ENCODE assay signal across 8 cellular contexts in genomic region chr3:42600958-42601675, GRCh38. TPM values are rescaled to one million over a fixed set of nuclear protein-coding genes. Genes with fewer than 3 reads are reported as not detected.
DNase-seq lines count a peak whose midpoint lies in the region; ATAC-seq and TF ChIP-seq lines count a peak whose summit lies in the region.

No MANE protein-coding gene starts in this region.

- H3K27ac ChIP-seq in 22Rv1 (peak overlapping the region; percentile 98), thoracic aorta (peak overlapping the region; percentile 89 to 92)

- H3K27me3 Mint-ChIP-seq in naive thymus-derived CD8-positive, alpha-beta T cell: no peaks in the 10 kb centered on the region

- peak overlapping the region; percentile 86 to 96 (median 93) for H3K4me3 Mint-ChIP-seq in naive thymus-derived CD8-positive, alpha-beta T cell

- no peaks in the 10 kb centered on the region for H3K9me3 ChIP-seq in thoracic aorta

- peaks cover 6 to 26% (median 10%) of the 10 kb centered on the region in 3 donors for H3K36me3 Mint-ChIP-seq in naive thymus-derived CD8-positive, alpha-beta T cell

- ATAC-seq in HG02759 (IDR thresholded peaks at IDR 0.05; ENCODE audit: unreplicated experiment) (peak; percentile 21), thoracic aorta (ENCODE audit: insufficient number of reproducible peaks, low FRiP score, low read depth) (peak; percentile 11)
- peak; percentile 5 to 13 for ATAC-seq in naive thymus-derived CD8-positive, alpha-beta T cell

- peaks cover 10 to 51% (median 41%) of the 10 kb centered on the region in 4 donors for H3K4me1 Mint-ChIP-seq in naive thymus-derived CD8-positive, alpha-beta T cell

- no peak for TF ChIP-seq CTCF in 22Rv1 (IDR thresholded peaks at IDR 0.05)
- TF ChIP-seq CTCF in GM10266 (IDR thresholded peaks at IDR 0.05; ENCODE audit: control insufficient read depth, insufficient read depth, low read depth, missing control alignments): no peak
- TF ChIP-seq CTCF in fibroblast of mammary gland (conservative IDR thresholded peaks at IDR 0.05; ENCODE audit: control insufficient read depth, insufficient read depth, low read depth, low read length): peak; percentile 13
- no peak for TF ChIP-seq CTCF in thoracic aorta (IDR thresholded peaks at IDR 0.05)

- H3K9me3 Mint-ChIP-seq in naive thymus-derived CD8-positive, alpha-beta T cell: peaks cover 0 to 7% (median 0%) of the 10 kb centered on the region in 9 donors

- H3K4me1 ChIP-seq in thoracic aorta (ENCODE audit: control insufficient read depth in 1 of 2, low read depth in 2 of 2): peaks cover 21 to 28% of the 10 kb centered on the region in 2 donors

- DNase-seq in GM10266 (ENCODE audit: extremely low spot score) (peak; percentile 42), NCI-H2227 treated with DMSO at 0.1 percent for 48 hours (lab: John Stamatoyannopoulos, UW) (peak; percentile 24), activated T-cell treated with anti-CD3 and anti-CD28 coated beads for 48 hours (ENCODE audit: low read depth) (peak; percentile 53), fibroblast of mammary gland (ENCODE audit: low read depth) (peak; percentile 66), thoracic aorta (ENCODE audit: low spot score) (peak; percentile 28)
- DNase-seq in naive thymus-derived CD8-positive, alpha-beta T cell: peak in 5 of 10 donors; percentile 26 to 69 (median 41)

- peak overlapping the region; percentile 91 to 98 (median 94) for H3K27ac Mint-ChIP-seq in naive thymus-derived CD8-positive, alpha-beta T cell

- H3K36me3 ChIP-seq in thoracic aorta: no peaks in the 10 kb centered on the region

- H3K27me3 ChIP-seq in thoracic aorta (replicated peaks; ENCODE audit: insufficient read depth): no peaks in the 10 kb centered on the region

- POLR2A ChIA-PET in naive thymus-derived CD8-positive, alpha-beta T cell (lab: Charles Lee): interaction anchor here (0.6 to 3.8 kb wide), 10 partner anchors 11 to 211 kb away, joined by 3 to 71 read pairs (median 6); partner anchors contain the start of genes SEC22C, SS18L2 and VIPR1

- H3K4me3 ChIP-seq in fibroblast of mammary gland (ENCODE audit: control insufficient read depth, low read depth, low read length) (peak overlapping the region; percentile 84), thoracic aorta (peak overlapping the region; percentile 96)

RNA-seq across cellular contexts. Expression of gene NKTR, which starts 0.6 kb away (rescaled TPM):
- 100 to 1,000 TPM; 244 to 254 TPM for total RNA-seq in naive thymus-derived CD8-positive, alpha-beta T cell
- polyA plus RNA-seq in naive thymus-derived CD8-positive, alpha-beta T cell: 10 to 100 TPM in 2 of 3 donors, 1 to 10 TPM in 1; 9.5 to 14.3 (median 10.8) TPM
- 100 to 1,000 TPM; 159 to 210 TPM for total RNA-seq in thoracic aorta

RNA-seq across cellular contexts. Expression of gene SS18L2, which starts 10.5 kb away (rescaled TPM):
- 10 to 100 TPM; 39.8 to 43.9 TPM for total RNA-seq in naive thymus-derived CD8-positive, alpha-beta T cell
- 100 to 1,000 TPM; 129 to 136 (median 136) TPM for polyA plus RNA-seq in naive thymus-derived CD8-positive, alpha-beta T cell
- 1 to 10 TPM; 2.8 to 8.6 TPM for total RNA-seq in thoracic aorta

RNA-seq across cellular contexts. Expression of gene SEC22C, which starts 19.4 kb away (rescaled TPM):
- 10 to 100 TPM; 40.6 to 47.6 TPM for total RNA-seq in naive thymus-derived CD8-positive, alpha-beta T cell
- 10 to 100 TPM; 33.9 to 39.3 (median 38.2) TPM for polyA plus RNA-seq in naive thymus-derived CD8-positive, alpha-beta T cell
- 10 to 100 TPM; 55.0 to 83.4 TPM for total RNA-seq in thoracic aorta

RNA-seq across cellular contexts. Expression of gene ZBTB47, which starts 52.4 kb away (rescaled TPM):
- under 1 TPM; 0.23 to 0.41 TPM for total RNA-seq in naive thymus-derived CD8-positive, alpha-beta T cell
- polyA plus RNA-seq in naive thymus-derived CD8-positive, alpha-beta T cell: not detected
- total RNA-seq in thoracic aorta: 100 to 1,000 TPM in 1 of 2 donors, 10 to 100 TPM in 1; 84.2 to 108 TPM

Comparison
In these comparisons a context has a peak if more than half of its experiments do, and no peak if none do; other contexts are left out.
1. RNA of gene SS18L2, which starts 10.5 kb away (total RNA-seq): 39.8 to 43.9 TPM in naive thymus-derived CD8-positive, alpha-beta T cell; 2.8 to 8.6 TPM in thoracic aorta; every median in the first group is over 4 times any median in the second.
2. Peak in every context shown above with its lines, with median percentiles within 50 percentile points of each other: ATAC-seq.